20 cellular contexts compared by ENCODE assay signal in the genomic region with DNA sequence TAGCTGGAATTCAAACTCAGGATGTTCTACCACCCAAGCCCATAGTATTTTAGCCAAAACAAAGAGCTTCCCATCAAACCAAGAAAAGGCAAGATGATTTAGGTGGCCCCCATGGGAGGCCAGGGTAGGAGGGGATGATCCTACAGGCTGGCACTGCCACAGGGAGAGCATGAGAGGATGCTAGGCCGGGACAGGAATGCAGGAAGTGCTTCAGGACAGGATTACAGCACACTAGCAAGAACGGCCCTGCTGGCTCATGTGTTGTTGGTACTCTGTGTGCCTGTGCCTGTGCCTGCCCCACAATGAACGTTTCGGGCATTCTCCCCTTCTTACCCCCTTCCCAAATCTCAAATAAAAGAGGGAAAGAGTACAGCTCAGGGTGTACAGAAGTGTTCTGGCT.
DNase-seq lines count a peak whose midpoint lies in the region; ATAC-seq and TF ChIP-seq lines count a peak whose summit lies in the region.
"Had no signal": no experiment of that assay in that cellular context is flagged by ENCODE, and none has a peak within 500 bp of the region (broad histone marks: within the 10 kb centered on the region; RNA-seq: fewer than 3 reads in every experiment).

No MANE protein-coding gene starts in this region.

- H4K20me1 ChIP-seq in GM23248 (ENCODE audit: insufficient read depth) (no peaks in the 10 kb centered on the region), osteoblast (ENCODE audit: insufficient read depth, low read length) (no peaks in the 10 kb centered on the region)

- TF ChIP-seq CTCF in osteoblast (IDR thresholded peaks at IDR 0.05; ENCODE audit: extremely low read depth, low read depth, low read length), result no peak

- no peak overlapping the region for H3K9ac ChIP-seq in GM23248

- H3K4me3 ChIP-seq in GM23248 (no peak overlapping the region), osteoblast (ENCODE audit: insufficient read depth, low read length) (no peak overlapping the region)
- H3K4me3 ChIP-seq: GM12878 had no signal

- H3K4me1 ChIP-seq in GM23248 (ENCODE audit: insufficient read depth), result no peaks in the 10 kb centered on the region; the same call in 1 of the 2 replicates
- H3K4me1 ChIP-seq in osteoblast (ENCODE audit: insufficient read depth, low read length), result peaks cover 6% of the 10 kb centered on the region

- no peaks in the 10 kb centered on the region for H3F3A ChIP-seq in GM23248 (ENCODE audit: insufficient read depth)

- H3K9me2 ChIP-seq in GM23248 (ENCODE audit: insufficient read depth), result no peaks in the 10 kb centered on the region

- H3K27me3 ChIP-seq in GM23248 (replicated peaks; ENCODE audit: insufficient read depth) (no peaks in the 10 kb centered on the region), osteoblast (ENCODE audit: insufficient read depth, low read length) (no peaks in the 10 kb centered on the region)

- H2AFZ ChIP-seq in GM23248, result 0 out of 2 replicates have a peak overlapping the region, but pooled peaks have one; percentile 3
- H2AFZ ChIP-seq in osteoblast (ENCODE audit: low read length), result peak overlapping the region; percentile 66

- H3K36me3 ChIP-seq in GM23248 (ENCODE audit: low read depth) (no peaks in the 10 kb centered on the region), osteoblast (ENCODE audit: insufficient read depth, low read length) (no peaks in the 10 kb centered on the region)

- in situ Hi-C loops in GM23248 (cut with MboI), result loop anchor here (10.0 kb wide), 1 partner anchor 692 kb away; no protein-coding TSS in a partner anchor

- DNase-seq in EH (ENCODE audit: low read depth) (peak; percentile 44), GM23248 (no peak), osteoblast (ENCODE audit: insufficient read length, low spot score, missing footprints) (no peak)
- DNase-seq: DMS153, DND-41, NCI-H1092, NCI-H1417 treated with DMSO at 0.1 percent for 48 hours, NCI-H1694 treated with DMSO at 0.1 percent for 48 hours, NCI-H2081, NCI-H2227 treated with DMSO at 0.1 percent for 48 hours, NCI-H526 treated with DMSO at 0.1 percent for 48 hours, SHP77, T-helper 1 cell had no signal

- WGBS in GM23248 (ENCODE audit: low coverage in 1 of 2, low lambda C conversion rate in 2 of 2, missing lambda C conversion rate in 2 of 2), 2 experiments, result 68 to 70% methylated on average over 4 of the region's 4 CpGs

- H3K9me3 ChIP-seq in GM23248 (ENCODE audit: low read depth) (no peaks in the 10 kb centered on the region), osteoblast (ENCODE audit: low read depth, low read length) (no peaks in the 10 kb centered on the region)

- H3K4me2 ChIP-seq in GM23248 (ENCODE audit: unreplicated experiment) (no peak overlapping the region), osteoblast (ENCODE audit: insufficient read depth, low read length) (no peak overlapping the region)

- H3K27ac ChIP-seq in GM23248 (no peak overlapping the region), osteoblast (ENCODE audit: low read depth, low read length) (no peak overlapping the region)
- H3K27ac ChIP-seq: RWPE1 had no signal

- ATAC-seq in esophagus mucosa, result peak; percentile 43
- no peak for ATAC-seq in HG02981 (IDR thresholded peaks at IDR 0.05; ENCODE audit: unreplicated experiment)
- ATAC-seq in HG03342 (IDR thresholded peaks at IDR 0.05; ENCODE audit: unreplicated experiment), result no peak
- no peak for ATAC-seq in HG03025 (IDR thresholded peaks at IDR 0.05; ENCODE audit: low FRiP score, unreplicated experiment)
- ATAC-seq: GM12878, Panc1 had no signal

- H3K79me2 ChIP-seq in GM23248 (ENCODE audit: insufficient read depth) (no peaks in the 10 kb centered on the region), osteoblast (ENCODE audit: insufficient read depth, low read length) (no peaks in the 10 kb centered on the region)
